15 cellular contexts compared by ENCODE assay signal in the genomic region with DNA sequence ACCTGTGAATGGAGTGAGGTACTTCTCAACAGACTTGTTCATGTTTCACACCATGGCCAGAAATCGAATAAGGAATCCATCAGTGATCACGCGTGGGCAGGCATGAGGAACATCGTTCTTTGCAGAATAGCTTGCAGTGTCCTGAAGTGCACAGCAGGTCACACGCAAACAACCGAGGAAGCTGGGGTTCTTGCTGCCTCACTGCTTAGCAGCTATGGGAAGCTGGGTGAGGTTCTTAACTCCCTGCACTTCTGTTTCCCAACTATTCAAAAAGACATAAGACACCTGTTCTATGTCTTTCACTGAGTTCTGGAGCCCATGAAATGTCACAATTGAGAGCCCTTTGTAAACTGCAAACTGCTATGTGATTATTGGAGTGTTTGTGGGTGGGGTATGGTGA.
"Had no signal": no experiment of that assay in that cellular context is flagged by ENCODE, and none has a peak within 500 bp of the region (broad histone marks: within the 10 kb centered on the region; RNA-seq: fewer than 3 reads in every experiment).

No MANE protein-coding gene starts in this region.

- DNase-seq: activated CD8-positive, alpha-beta memory T cell treated with anti-CD3 and anti-CD28 coated beads, Interleukin-2, amount 50 U/mL, for 48 hours; activated CD8-positive, alpha-beta T cell treated with anti-CD3 and anti-CD28 coated beads, Interleukin-2, amount 10 ng/mL, durations not matched to agents 7 days and 5 days; activated naive CD8-positive, alpha-beta T cell treated with anti-CD3 and anti-CD28 coated beads, Interleukin-2, amount 10 ng/mL, durations not matched to agents 7 days and 5 days; anterior cingulate cortex; dorsolateral prefrontal cortex; glutamatergic neuron; immature natural killer cell; left lung; mesendoderm; stimulated activated CD4-positive, alpha-beta T cell treated with anti-CD3 and anti-CD28 coated beads, Interleukin-12 subunit alpha, Interleukin-12 subunit beta, amount 100 ng/mL, for 4 hours; stimulated activated naive CD4-positive, alpha-beta T cell treated with Interleukin-2 at 50 U/mL for 16 hours; T1000 had no signal

- H3K36me3 Mint-ChIP-seq: activated naive CD8-positive, alpha-beta T cell treated with anti-CD3 and anti-CD28 coated beads, Interleukin-2, amount 10 ng/mL, durations not matched to agents 7 days and 5 days; immature natural killer cell had no signal

- H3K4me3 ChIP-seq: dorsolateral prefrontal cortex, left lung, suprapubic skin had no signal

- ATAC-seq: activated CD8-positive, alpha-beta T cell treated with anti-CD3 and anti-CD28 coated beads, Interleukin-2, amount 10 ng/mL, durations not matched to agents 7 days and 5 days; left lung; sciatic nerve had no signal

- H3K27ac ChIP-seq: dorsolateral prefrontal cortex, left lung, neutrophil had no signal

- H3K36me3 ChIP-seq: left lung, neutrophil, suprapubic skin had no signal

- H3K9me3 ChIP-seq: left lung, neutrophil, suprapubic skin had no signal

- H3K4me3 Mint-ChIP-seq: activated CD8-positive, alpha-beta T cell treated with anti-CD3 and anti-CD28 coated beads, Interleukin-2, amount 10 ng/mL, durations not matched to agents 7 days and 5 days; activated naive CD8-positive, alpha-beta T cell treated with anti-CD3 and anti-CD28 coated beads, Interleukin-2, amount 10 ng/mL, durations not matched to agents 7 days and 5 days; immature natural killer cell had no signal

- H3K27ac Mint-ChIP-seq: activated CD8-positive, alpha-beta T cell treated with anti-CD3 and anti-CD28 coated beads, Interleukin-2, amount 10 ng/mL, durations not matched to agents 7 days and 5 days; activated naive CD8-positive, alpha-beta T cell treated with anti-CD3 and anti-CD28 coated beads, Interleukin-2, amount 10 ng/mL, durations not matched to agents 7 days and 5 days; immature natural killer cell had no signal

- H3K27me3 ChIP-seq: left lung, neutrophil, suprapubic skin had no signal
